ENCODE assay signal across 8 cellular contexts in genomic region chr22:38707346-38707745, GRCh38. TPM values are rescaled to one million over a fixed set of nuclear protein-coding genes. Genes with fewer than 3 reads are reported as not detected.
A peak's percentile ranks its signal among the peaks of the same experiment; 100 is the strongest.
DNase-seq lines count a peak whose midpoint lies in the region; ATAC-seq, FAIRE-seq and TF ChIP-seq lines count a peak whose summit lies in the region.

No MANE protein-coding gene starts in this region.

- H3K9me3 ChIP-seq in BE2C (no peaks in the 10 kb centered on the region), mucosa of rectum (ENCODE audit: control insufficient read depth in 2 of 2, low read length in 2 of 2) (no peaks in the 10 kb centered on the region)

- TF ChIP-seq CTCF in BE2C (IDR thresholded peaks at IDR 0.05; ENCODE audit: low read depth, low read length) (no peak), astrocyte of the spinal cord (IDR thresholded peaks at IDR 0.05; ENCODE audit: low read depth, low read length) (no peak)

- no peak for FAIRE-seq in HTR-8/SVneo (lab: Jason Lieb, UNC)

- H3K36me3 ChIP-seq in BE2C = peaks cover 14% of the 10 kb centered on the region
- peaks cover 0 to 22% of the 10 kb centered on the region in 2 donors for H3K36me3 ChIP-seq in mucosa of rectum (ENCODE audit: control insufficient read depth in 2 of 2, insufficient read depth in 2 of 2, low read length in 2 of 2)

- H3K4me1 ChIP-seq in BE2C = peaks cover 6% of the 10 kb centered on the region; the same call in 1 of the 2 replicates
- H3K4me1 ChIP-seq in mucosa of rectum (ENCODE audit: control insufficient read depth in 2 of 2, insufficient read depth in 2 of 2, low read length in 2 of 2) = peaks cover 23 to 27% of the 10 kb centered on the region in 2 donors

- H3K27ac ChIP-seq in mucosa of rectum (ENCODE audit: low read depth in 2 of 2, low read length in 2 of 2) = peak overlapping the region; percentile 95

- DNase-seq in BE2C (no peak), HT-29 (ENCODE audit: low spot score) (peak; percentile 55), astrocyte of the spinal cord (ENCODE audit: low read depth, low spot score) (peak; percentile 15), HuH-7.5 (ENCODE audit: low spot score) (no peak), HTR-8/SVneo (ENCODE audit: insufficient read length, low spot score) (no peak)
- no peak for DNase-seq in stimulated activated CD4-positive, alpha-beta T cell treated with anti-CD3 and anti-CD28 coated beads, Interleukin-4, amount 100 ng/mL, for 24 hours

- ATAC-seq in HG03139 (IDR thresholded peaks at IDR 0.05; ENCODE audit: unreplicated experiment) = no peak

- in situ Hi-C loops in astrocyte of the spinal cord (cut with HindIII; ENCODE audit: low sequenced_read_pairs) = no loop called here

- H3K4me3 ChIP-seq in BE2C (ENCODE audit: low read depth, low read length) (peak overlapping the region; percentile 95), astrocyte of the spinal cord (ENCODE audit: low read depth, low read length) (peak overlapping the region; percentile 91), mucosa of rectum (ENCODE audit: low read length in 2 of 2) (peak overlapping the region; percentile 89 to 92)

- no peaks in the 10 kb centered on the region for H3K27me3 ChIP-seq in BE2C
- H3K27me3 ChIP-seq in mucosa of rectum (ENCODE audit: control insufficient read depth in 2 of 2, insufficient read depth in 2 of 2, low read length in 2 of 2) = no peaks in the 10 kb centered on the region

- peak overlapping the region; percentile 91 to 99 for H3K9ac ChIP-seq in mucosa of rectum (ENCODE audit: low read depth in 1 of 2, low read length in 2 of 2)

RNA-seq across cellular contexts. Expression of gene GTPBP1, which starts 1.6 kb away (rescaled TPM):
- polyA plus RNA-seq in BE2C (2012; ENCODE audit: insufficient read depth, insufficient read length, low read depth) = 60.1 TPM
- total RNA-seq in HT-29 (2014; rRNA removed; shearing (Covaris generic)) = 53.8 and 54.9 TPM in 2 replicates

RNA-seq across cellular contexts. Expression of gene JOSD1, which starts 6.6 kb away (rescaled TPM):
- 57.1 TPM for polyA plus RNA-seq in BE2C (2012; ENCODE audit: insufficient read depth, insufficient read length, low read depth)
- 60.5 and 79.2 TPM in 2 replicates for total RNA-seq in HT-29 (2014; rRNA removed; shearing (Covaris generic))

RNA-seq across cellular contexts. Expression of gene TOMM22, which starts 25.6 kb away (rescaled TPM):
- polyA plus RNA-seq in BE2C (2012; ENCODE audit: insufficient read depth, insufficient read length, low read depth) = 243 TPM
- total RNA-seq in HT-29 (2014; rRNA removed; shearing (Covaris generic)) = 46.4 and 46.5 TPM in 2 replicates

RNA-seq across cellular contexts. Expression of gene SUN2, which starts 48.5 kb away (rescaled TPM):
- polyA plus RNA-seq in BE2C (2012; ENCODE audit: insufficient read depth, insufficient read length, low read depth) = 68.5 TPM
- 101 and 110 TPM in 2 replicates for total RNA-seq in HT-29 (2014; rRNA removed; shearing (Covaris generic))

RNA-seq across cellular contexts. Expression of gene CBY1, which starts 50.9 kb away (rescaled TPM):
- 25.6 TPM for polyA plus RNA-seq in BE2C (2012; ENCODE audit: insufficient read depth, insufficient read length, low read depth)
- total RNA-seq in HT-29 (2014; rRNA removed; shearing (Covaris generic)) = 7.3 and 10.5 TPM in 2 replicates

Comparison
In these comparisons a context has a peak if more than half of its experiments do, and no peak if none do; other contexts are left out.
1. DNase-seq: peak in HT-29 (single experiment) and astrocyte of the spinal cord (single experiment); none in BE2C (single experiment), HuH-7.5 (single experiment), HTR-8/SVneo (single experiment) and stimulated activated CD4-positive, alpha-beta T cell treated with anti-CD3 and anti-CD28 coated beads, Interleukin-4, amount 100 ng/mL, for 24 hours (single experiment).
2. Peak in every context shown above with its lines, with median percentiles within 50 percentile points of each other: H3K4me3 ChIP-seq.